ENCODE assay signal across 24 cellular contexts in genomic region chr3:164306042-164306441, GRCh38.
DNase-seq lines count a peak whose midpoint lies in the region; ATAC-seq, FAIRE-seq and TF ChIP-seq lines count a peak whose summit lies in the region.
"Had no signal": no experiment of that assay in that cellular context is flagged by ENCODE, and none has a peak within 500 bp of the region (broad histone marks: within the 10 kb centered on the region; RNA-seq: fewer than 3 reads in every experiment).

No MANE protein-coding gene starts in this region.

- no peaks in the 10 kb centered on the region for H4K20me1 ChIP-seq in hepatocyte (ENCODE audit: insufficient read depth, poor library complexity, severe bottlenecking)

- no peaks in the 10 kb centered on the region for H3K36me3 ChIP-seq in hepatocyte (replicated peaks; ENCODE audit: insufficient read depth, low read depth)
- H3K36me3 ChIP-seq: SJSA1 had no signal

- no peaks in the 10 kb centered on the region for H3K4me1 ChIP-seq in hepatocyte (ENCODE audit: insufficient read depth)
- H3K4me1 ChIP-seq: SJSA1 had no signal

- ATAC-seq in GM21367 (IDR thresholded peaks at IDR 0.05; ENCODE audit: unreplicated experiment) (no peak), HG03469 (IDR thresholded peaks at IDR 0.05; ENCODE audit: unreplicated experiment) (no peak)
- ATAC-seq: CD8-positive, alpha-beta T cell; Panc1 had no signal

- no peak overlapping the region for H3K27ac ChIP-seq in hepatocyte
- H3K27ac ChIP-seq: SJSA1 had no signal

- no peak overlapping the region for H2AFZ ChIP-seq in hepatocyte

- no peak overlapping the region for H3K4me3 ChIP-seq in hepatocyte
- H3K4me3 ChIP-seq: SJSA1 had no signal

- H3K27me3 ChIP-seq in hepatocyte, result no peaks in the 10 kb centered on the region
- H3K27me3 ChIP-seq: SJSA1 had no signal

- FAIRE-seq in D721Med (lab: Jason Lieb, UNC), result no peak
- FAIRE-seq: HTR-8/SVneo had no signal

- no peak overlapping the region for H3K4me2 ChIP-seq in hepatocyte

- H3K9me3 ChIP-seq in hepatocyte (ENCODE audit: low read depth), result no peaks in the 10 kb centered on the region
- H3K9me3 ChIP-seq: SJSA1 had no signal

- no peaks in the 10 kb centered on the region for H3K9me2 ChIP-seq in hepatocyte (replicated peaks; ENCODE audit: insufficient read depth)

- H3K79me2 ChIP-seq in hepatocyte, result no peaks in the 10 kb centered on the region

- TF ChIP-seq CTCF in hepatocyte (IDR thresholded peaks at IDR 0.05; ENCODE audit: poor library complexity) (no peak), D721Med (IDR thresholded peaks at IDR 0.05; ENCODE audit: insufficient read depth, missing control alignments) (no peak)

- peak; percentile 37 for DNase-seq in NCI-H748 (lab: John Stamatoyannopoulos, UW; ENCODE audit: unreplicated experiment)
- DNase-seq in NCI-H748 treated with DMSO at 0.1 percent for 48 hours (lab: John Stamatoyannopoulos, UW), result no peak
- peak; percentile 0 for DNase-seq in EL
- peak; percentile 26 for DNase-seq in RPMI8226
- peak; percentile 23 for DNase-seq in hepatocyte (ENCODE audit: low spot score)
- DNase-seq in D721Med (ENCODE audit: insufficient read length, low spot score), result no peak
- DNase-seq: AML-193; C1 segment of cervical spinal cord; CD8-positive, alpha-beta T cell; DMS79; H9; HFFc6; IMR-90; NCI-H1694; NCI-H2107; NCI-H2227 treated with DMSO at 0.1 percent for 48 hours; NCI-H526; NK-92 treated with Interleukin-12 subunit alpha and Interleukin-12 subunit beta, amount 100 ng/mL, for 24 hours; T-helper 1 cell had no signal

Comparison
In these comparisons a context has a peak if more than half of its experiments do, and no peak if none do; other contexts are left out.
1. DNase-seq: peak in NCI-H748 (single experiment), EL (single experiment), RPMI8226 (single experiment) and hepatocyte (single experiment); none in NCI-H748 treated with DMSO at 0.1 percent for 48 hours (single experiment) and D721Med (single experiment).